ENCODE assay signal across 23 cellular contexts in the genomic region with DNA sequence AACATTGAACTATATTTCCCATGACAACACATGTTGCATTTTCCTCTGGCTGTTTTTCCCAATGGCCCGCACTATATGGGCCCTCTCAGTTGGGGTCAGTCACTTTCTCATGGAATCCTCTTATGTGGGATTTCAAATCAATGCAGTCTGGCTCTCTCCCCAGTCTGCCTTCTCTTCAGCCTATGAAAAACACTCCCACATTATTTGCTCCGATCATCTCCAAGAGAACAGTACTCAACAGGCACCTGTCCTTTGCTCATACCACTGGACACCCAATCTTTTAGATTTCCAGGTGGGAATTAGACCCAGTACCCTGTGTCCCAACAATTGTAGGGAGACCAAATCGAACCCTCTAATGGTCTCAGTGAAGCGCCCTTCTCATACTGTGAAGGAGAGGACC.
"Had no signal": no experiment of that assay in that cellular context is flagged by ENCODE, and none has a peak within 500 bp of the region (broad histone marks: within the 10 kb centered on the region; RNA-seq: fewer than 3 reads in every experiment).

No MANE protein-coding gene starts in this region.

- H3K36me3 Mint-ChIP-seq: activated naive CD8-positive, alpha-beta T cell treated with anti-CD3 and anti-CD28 coated beads, Interleukin-2, amount 10 ng/mL, durations not matched to agents 7 days and 5 days had no signal

- H3K36me3 ChIP-seq: Peyer's patch had no signal

- DNase-seq: activated CD4-positive, alpha-beta T cell treated with anti-CD3 and anti-CD28 coated beads for 4 hours; activated CD8-positive, alpha-beta memory T cell treated with anti-CD3 and anti-CD28 coated beads, Interleukin-2, amount 50 U/mL, for 4 hours; activated CD8-positive, alpha-beta T cell treated with anti-CD3 and anti-CD28 coated beads for 36 hours; activated gamma-delta T cell treated with Interleukin-2 at 50 U/mL for 16 hours; activated naive CD4-positive, alpha-beta T cell treated with anti-CD3 and anti-CD28 coated beads, Interleukin-2, amount 50 U/mL, for 16 hours; activated naive CD8-positive, alpha-beta T cell treated with anti-CD3 and anti-CD28 coated beads, Interleukin-2, amount 10 ng/mL, durations not matched to agents 7 days and 5 days; activated T-cell treated with anti-CD3 and anti-CD28 coated beads, Interleukin-2, amount 50 U/mL, for 72 hours; aorta; central memory CD4-positive, alpha-beta T cell; KG1; NCI-H1092; NCI-H1694; NCI-H2081; NCI-H510A treated with DMSO at 0.1 percent for 48 hours; NCI-H69; NK-92 treated with Interleukin-12 subunit alpha and Interleukin-12 subunit beta, amount 100 ng/mL, for 24 hours; Peyer's patch; SHP77 treated with DMSO at 0.1 percent for 48 hours had no signal

- H3K4me1 ChIP-seq: body of pancreas, Peyer's patch had no signal

- H3K27ac ChIP-seq: body of pancreas, Peyer's patch, RWPE1 had no signal

- H3K9me3 ChIP-seq: body of pancreas, Peyer's patch had no signal

- H3K4me3 ChIP-seq: body of pancreas, Peyer's patch had no signal

- H3K27ac Mint-ChIP-seq: activated CD8-positive, alpha-beta T cell treated with anti-CD3 and anti-CD28 coated beads for 36 hours; activated naive CD8-positive, alpha-beta T cell treated with anti-CD3 and anti-CD28 coated beads, Interleukin-2, amount 10 ng/mL, durations not matched to agents 7 days and 5 days; activated T-cell treated with anti-CD3 and anti-CD28 coated beads, Interleukin-2, amount 50 U/mL, for 72 hours; activated T-helper 2 cell treated with anti-CD3 and anti-CD28 coated beads, Interferon-gamma antibody, Interleukin-2, Interleukin-4, amounts not matched to agents 10 μg/mL and 5 μg/mL and 100 μg/mL, durations not matched to agents 14 hours and 24 hours and 36 hours; T-helper 1 cell treated with Interleukin-12 subunit alpha and Interleukin-12 subunit beta and Interleukin-4 antibody, amounts not matched to agents 30 μg/mL and 1 μg/mL, for 36 hours had no signal

- H3K4me3 Mint-ChIP-seq: activated CD8-positive, alpha-beta T cell treated with anti-CD3 and anti-CD28 coated beads for 36 hours; activated naive CD8-positive, alpha-beta T cell treated with anti-CD3 and anti-CD28 coated beads, Interleukin-2, amount 10 ng/mL, durations not matched to agents 7 days and 5 days; activated T-cell treated with anti-CD3 and anti-CD28 coated beads, Interleukin-2, amount 50 U/mL, for 72 hours; T-helper 1 cell treated with Interleukin-12 subunit alpha and Interleukin-12 subunit beta and Interleukin-4 antibody, amounts not matched to agents 30 μg/mL and 1 μg/mL, for 36 hours had no signal

- H3K27me3 Mint-ChIP-seq: activated CD8-positive, alpha-beta T cell treated with anti-CD3 and anti-CD28 coated beads for 36 hours; activated naive CD8-positive, alpha-beta T cell treated with anti-CD3 and anti-CD28 coated beads, Interleukin-2, amount 10 ng/mL, durations not matched to agents 7 days and 5 days had no signal

- H3K27me3 ChIP-seq: body of pancreas, Peyer's patch had no signal

- H3K4me1 Mint-ChIP-seq: activated naive CD8-positive, alpha-beta T cell treated with anti-CD3 and anti-CD28 coated beads, Interleukin-2, amount 10 ng/mL, durations not matched to agents 7 days and 5 days had no signal

- ATAC-seq: activated CD4-positive, CD25-positive, alpha-beta regulatory T cell treated with anti-CD3 and anti-CD28 coated beads, Interleukin-2, amount 50 U/mL, for 24 hours; activated CD8-positive, alpha-beta T cell treated with anti-CD3 and anti-CD28 coated beads for 36 hours; activated T-cell treated with anti-CD3 and anti-CD28 coated beads, Interleukin-2, amount 50 U/mL, for 72 hours; body of pancreas had no signal
